In the genomic region with DNA sequence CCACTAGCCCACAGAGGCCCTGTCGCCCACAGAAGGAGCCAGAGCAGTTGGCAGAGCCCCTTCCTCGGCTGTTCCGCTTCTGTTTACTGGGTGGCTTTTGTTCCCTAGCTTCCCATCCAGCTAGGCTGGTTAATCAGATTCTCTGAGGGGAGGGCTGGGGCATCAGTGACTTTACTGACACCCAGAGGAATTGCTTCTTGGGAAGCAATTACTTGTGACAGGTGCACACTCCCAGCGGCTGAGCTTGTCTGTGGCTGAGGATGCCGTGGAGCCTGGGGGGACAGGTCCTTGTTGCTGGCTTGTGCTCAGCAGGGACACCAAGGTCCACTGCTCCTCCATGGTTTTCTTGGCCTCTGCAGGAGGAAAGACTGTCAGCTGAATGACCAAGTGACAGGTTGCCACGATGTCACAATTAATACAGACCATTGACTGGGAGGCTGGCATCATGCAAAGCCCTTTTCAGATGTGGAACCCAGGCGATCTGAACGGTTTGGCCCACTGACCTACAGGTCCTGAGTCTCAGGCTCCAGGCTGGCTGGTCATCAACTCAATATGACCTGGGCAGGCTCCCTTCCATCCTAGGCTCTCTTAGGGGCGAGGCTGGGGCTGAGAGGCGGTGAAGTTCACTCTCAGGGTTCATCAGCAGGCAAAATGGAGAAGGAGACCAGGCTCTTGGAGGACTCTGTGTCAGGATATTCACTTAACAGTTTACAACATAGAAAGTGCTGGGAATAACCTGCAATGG, we compare ENCODE assay signal across 18 cellular contexts.
"Had no signal": no experiment of that assay in that cellular context is flagged by ENCODE, and none has a peak within 500 bp of the region (broad histone marks: within the 10 kb centered on the region; RNA-seq: fewer than 3 reads in every experiment).

No MANE protein-coding gene starts in this region.

- H3K9me3 ChIP-seq: breast epithelium, esophagus muscularis mucosa, gastroesophageal sphincter, heart left ventricle, mucosa of descending colon, pancreas, tibial nerve had no signal

- H3K27ac ChIP-seq: breast epithelium, esophagus muscularis mucosa, gastroesophageal sphincter, heart left ventricle, pancreas, tibial nerve, WERI-Rb-1 had no signal

- H3K4me1 ChIP-seq: breast epithelium had no signal

- H3K36me3 ChIP-seq: breast epithelium, heart left ventricle, pancreas, WERI-Rb-1 had no signal

- ATAC-seq: gastroesophageal sphincter; heart left ventricle; left ventricle myocardium superior; mucosa of descending colon; pancreas; stimulated activated naive CD8-positive, alpha-beta T cell treated with anti-CD3 and anti-CD28 coated beads, Interleukin-15, Interleukin-2, amounts not matched to agents 100 U/mL and 50 U/mL, for 24 hours had no signal

- H3K27me3 ChIP-seq: breast epithelium, esophagus muscularis mucosa, gastroesophageal sphincter, heart left ventricle, pancreas, tibial nerve had no signal

- H3K4me3 ChIP-seq: breast epithelium, esophagus muscularis mucosa, gastroesophageal sphincter, heart left ventricle, mucosa of descending colon, pancreas, tibial nerve had no signal

- DNase-seq: activated CD4-positive, alpha-beta T cell treated with anti-CD3 and anti-CD28 coated beads, Interleukin-2, amount 50 U/mL, for 48 hours; activated naive CD4-positive, alpha-beta T cell treated with anti-CD3 and anti-CD28 coated beads for 36 hours; cerebellar nuclear complex; cortex of kidney; heart left ventricle; kidney glomerular epithelial cell; left ventricle myocardium superior; mucosa of descending colon; naive B cell; stimulated activated CD4-positive, alpha-beta T cell treated with anti-CD3 and anti-CD28 coated beads, Interleukin-12 subunit alpha, Interleukin-12 subunit beta, amount 100 ng/mL, for 4 hours; stimulated activated naive CD8-positive, alpha-beta T cell treated with anti-CD3 and anti-CD28 coated beads, Interleukin-15, Interleukin-2, amounts not matched to agents 100 U/mL and 50 U/mL, for 24 hours; substantia nigra; WERI-Rb-1 had no signal
